ENCODE assay signal across 14 cellular contexts in genomic region chr5:139884144-139884543, GRCh38.
"Had no signal": no experiment of that assay in that cellular context is flagged by ENCODE, and none has a peak within 500 bp of the region (broad histone marks: within the 10 kb centered on the region; RNA-seq: fewer than 3 reads in every experiment).

No MANE protein-coding gene starts in this region.

- ATAC-seq: activated CD8-positive, alpha-beta memory T cell treated with anti-CD3 and anti-CD28 coated beads, Interleukin-2, amount 10 ng/mL, durations not matched to agents 7 days and 5 days; naive thymus-derived CD8-positive, alpha-beta T cell; stimulated activated naive CD8-positive, alpha-beta T cell treated with anti-CD3 and anti-CD28 coated beads, Interleukin-15, Interleukin-2, amounts not matched to agents 100 U/mL and 50 U/mL, for 24 hours; T-cell had no signal

- H3K27ac ChIP-seq: cardiac muscle cell, epithelial cell of prostate, parathyroid adenoma, tibial nerve, uterus had no signal

- DNase-seq: activated B cell treated with CpG ODN at 0.5 μM for 24 hours; activated CD4-positive, alpha-beta memory T cell treated with anti-CD3 and anti-CD28 coated beads, Interleukin-2, amount 10 ng/mL, durations not matched to agents 7 days and 5 days; activated CD4-positive, alpha-beta T cell treated with anti-CD3 and anti-CD28 coated beads for 4 hours; activated CD8-positive, alpha-beta memory T cell treated with anti-CD3 and anti-CD28 coated beads, Interleukin-2, amount 10 ng/mL, durations not matched to agents 7 days and 5 days; foreskin melanocyte; stimulated activated naive CD8-positive, alpha-beta T cell treated with anti-CD3 and anti-CD28 coated beads, Interleukin-15, Interleukin-2, amounts not matched to agents 100 U/mL and 50 U/mL, for 24 hours; T-cell; T-helper 9 cell; uterus had no signal

- H2AFZ ChIP-seq: parathyroid adenoma had no signal

- H3K27me3 ChIP-seq: cardiac muscle cell, tibial nerve, uterus had no signal

- H3K4me1 ChIP-seq: uterus had no signal

- H3K36me3 ChIP-seq: cardiac muscle cell, uterus had no signal

- H3K9me3 ChIP-seq: tibial nerve, uterus had no signal

- H3K79me2 ChIP-seq: parathyroid adenoma had no signal

- H3K4me3 ChIP-seq: cardiac muscle cell, tibial nerve, uterus had no signal

- H3K9ac ChIP-seq: parathyroid adenoma had no signal
